8 cellular contexts compared by ENCODE assay signal in the genomic region with DNA sequence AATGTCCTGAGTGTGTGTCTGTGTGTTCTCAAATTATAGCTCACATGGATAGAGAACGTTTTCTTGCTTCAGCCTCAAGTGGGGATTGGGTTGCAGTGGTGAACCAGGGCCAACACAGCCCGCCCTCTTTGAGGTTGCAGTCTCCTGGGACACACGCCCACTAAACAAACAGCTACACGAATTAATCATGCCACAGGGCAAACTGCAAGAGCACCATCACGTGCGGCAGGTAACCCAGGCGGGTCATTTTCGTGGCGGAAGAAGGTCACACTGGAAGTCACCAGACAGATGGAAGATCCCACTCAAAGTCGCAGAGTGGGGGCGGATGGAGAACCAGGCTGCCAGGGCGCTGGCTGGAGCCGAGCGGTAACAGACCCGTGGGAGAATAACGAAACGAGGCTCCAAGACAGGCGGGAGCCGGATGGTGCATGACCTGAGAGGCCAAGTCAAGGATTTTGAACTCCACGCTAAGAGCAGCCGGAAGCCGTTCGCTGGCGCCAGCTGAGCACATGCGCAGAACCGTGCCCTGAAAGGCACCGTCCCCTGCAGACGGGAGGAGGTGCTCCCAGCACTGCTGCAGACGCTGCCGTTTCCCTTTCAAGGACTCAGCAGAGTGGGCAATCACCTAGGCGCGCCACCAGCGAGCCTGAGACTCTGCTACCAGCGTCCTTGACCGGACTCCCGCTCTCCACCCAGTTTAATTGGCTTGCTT. TPM values are rescaled to one million over a fixed set of nuclear protein-coding genes. Genes with fewer than 3 reads are reported as not detected.
DNase-seq lines count a peak whose midpoint lies in the region; ATAC-seq and TF ChIP-seq lines count a peak whose summit lies in the region.

No MANE protein-coding gene starts in this region.

- H3K79me2 ChIP-seq in PC-3 (ENCODE audit: low read length) = no peaks in the 10 kb centered on the region

- H3K9me3 Mint-ChIP-seq in dendritic cell treated with granulocyte-macrophage colony-stimulating factor and Interleukin-4, amounts not matched to agents 40 ng/mL and 50 ng/mL, for 4 days = no peaks in the 10 kb centered on the region
- H3K9me3 Mint-ChIP-seq in naive thymus-derived CD4-positive, alpha-beta T cell = peaks cover 0 to 26% (median 2%) of the 10 kb centered on the region in 11 donors

- peak overlapping the region; percentile 97 for H3K4me2 ChIP-seq in PC-3 (ENCODE audit: low read length)

- POLR2A ChIA-PET in PC-3 (lab: Charles Lee; ENCODE audit: unreplicated experiment) = no interaction called here
- POLR2A ChIA-PET in naive thymus-derived CD4-positive, alpha-beta T cell (lab: Charles Lee) = interaction anchor here (0.6 to 4.4 kb wide), 2 partner anchors 11 to 1067 kb away, joined by 3 to 22 read pairs; a partner anchor contains a TSS

- H3K4me3 ChIP-seq in right atrium auricular region (peak overlapping the region in 1 of 2 donors; percentile 26), PC-3 (ENCODE audit: low read length) (peak overlapping the region; percentile 73)
- peak overlapping the region; percentile 57 for H3K4me3 ChIP-seq in naive thymus-derived CD4-positive, alpha-beta T cell (ENCODE audit: low read length)

- peak overlapping the region; percentile 44 for H3K4me3 Mint-ChIP-seq in dendritic cell treated with granulocyte-macrophage colony-stimulating factor and Interleukin-4, amounts not matched to agents 40 ng/mL and 50 ng/mL, for 4 days
- H3K4me3 Mint-ChIP-seq in naive thymus-derived CD4-positive, alpha-beta T cell = peak overlapping the region; percentile 57 to 86 (median 80)

- H3K36me3 ChIP-seq in right atrium auricular region (peaks cover 27% of the 10 kb centered on the region), PC-3 (ENCODE audit: low read depth, low read length) (no peaks in the 10 kb centered on the region)
- H3K36me3 ChIP-seq in naive thymus-derived CD4-positive, alpha-beta T cell (ENCODE audit: control insufficient read depth in 2 of 3, insufficient read depth in 3 of 3, low read length in 3 of 3) = peaks cover 0 to 6% (median 0%) of the 10 kb centered on the region in 3 experiments

- peaks cover 5% of the 10 kb centered on the region for H3K4me1 Mint-ChIP-seq in dendritic cell treated with granulocyte-macrophage colony-stimulating factor and Interleukin-4, amounts not matched to agents 40 ng/mL and 50 ng/mL, for 4 days (ENCODE audit: low read depth)
- H3K4me1 Mint-ChIP-seq in naive thymus-derived CD4-positive, alpha-beta T cell = peaks cover 9 to 48% (median 27%) of the 10 kb centered on the region in 7 donors

- TF ChIP-seq CTCF in right atrium auricular region (IDR thresholded peaks at IDR 0.05) (peak in 1 of 2 donors; percentile 26), PC-3 (conservative IDR thresholded peaks at IDR 0.05; ENCODE audit: low read depth, low read length) (no peak)

- H3F3A ChIP-seq in PC-3 (ENCODE audit: low read length, unreplicated experiment) = no peaks in the 10 kb centered on the region

- CTCF ChIA-PET in PC-3 (lab: Charles Lee) = interaction anchor here (0.7 kb wide), 1 partner anchor 448 kb away, joined by 3 read pairs; no protein-coding TSS in a partner anchor
- CTCF ChIA-PET in naive thymus-derived CD4-positive, alpha-beta T cell (lab: Charles Lee) = no interaction called here

- H2AFZ ChIP-seq in PC-3 (ENCODE audit: low read length) = peak overlapping the region; percentile 98

- ATAC-seq in Right ventricle myocardium inferior = peak; percentile 76
- peak; percentile 61 for ATAC-seq in HG03460 (IDR thresholded peaks at IDR 0.05; ENCODE audit: unreplicated experiment)
- ATAC-seq in PC-3 = peak; percentile 90
- ATAC-seq in naive thymus-derived CD4-positive, alpha-beta T cell = peak; percentile 58
- ATAC-seq in HG02970 (IDR thresholded peaks at IDR 0.05; ENCODE audit: low FRiP score, unreplicated experiment) = no peak

- BruUV-seq in PC-3 (replicated peaks; lab: Mats Ljungman, UMichigan) = no TSS peak

- no peaks in the 10 kb centered on the region for H3K27me3 ChIP-seq in right atrium auricular region
- no peaks in the 10 kb centered on the region for H3K27me3 ChIP-seq in PC-3 (ENCODE audit: low read length)
- no peaks in the 10 kb centered on the region for H3K27me3 ChIP-seq in naive thymus-derived CD4-positive, alpha-beta T cell (ENCODE audit: control insufficient read depth in 2 of 2, insufficient read depth in 2 of 2, low read length in 2 of 2)

- peaks cover 34% of the 10 kb centered on the region for H3K27me3 Mint-ChIP-seq in dendritic cell treated with granulocyte-macrophage colony-stimulating factor and Interleukin-4, amounts not matched to agents 40 ng/mL and 50 ng/mL, for 4 days
- H3K27me3 Mint-ChIP-seq in naive thymus-derived CD4-positive, alpha-beta T cell = peaks cover 0 to 54% (median 1%) of the 10 kb centered on the region in 5 donors

- peak overlapping the region in 1 of 2 donors; percentile 53 for H3K27ac ChIP-seq in right atrium auricular region
- H3K27ac ChIP-seq in PC-3 (ENCODE audit: low read length) = 0 out of 2 replicates have a peak overlapping the region, but pooled peaks have one; percentile 17
- peak overlapping the region; percentile 56 for H3K27ac ChIP-seq in naive thymus-derived CD4-positive, alpha-beta T cell (ENCODE audit: low read depth, low read length)

- intact Hi-C loops in Right ventricle myocardium inferior (cut with DNase I) (no loop called here), PC-3 (cut with micrococcal nuclease) (no loop called here)
- intact Hi-C loops in dendritic cell treated with granulocyte-macrophage colony-stimulating factor and Interleukin-4, amounts not matched to agents 40 ng/mL and 50 ng/mL, for 4 days (cut with micrococcal nuclease) = no loop called here
- intact Hi-C loops in naive thymus-derived CD4-positive, alpha-beta T cell (cut with micrococcal nuclease) = loop anchor here in 1 of 2 donors (1.0 kb wide), 1 partner anchor 8 kb away; no protein-coding TSS in a partner anchor

- H3K27ac Mint-ChIP-seq in dendritic cell treated with granulocyte-macrophage colony-stimulating factor and Interleukin-4, amounts not matched to agents 40 ng/mL and 50 ng/mL, for 4 days = no peak overlapping the region
- H3K27ac Mint-ChIP-seq in naive thymus-derived CD4-positive, alpha-beta T cell = peak overlapping the region; percentile 14 to 96 (median 86)

- no peaks in the 10 kb centered on the region for H3K9me2 ChIP-seq in PC-3 (replicated peaks; ENCODE audit: low read length)

- DNase-seq in Right ventricle myocardium inferior (ENCODE audit: missing footprints) (peak; percentile 86), right atrium auricular region (ENCODE audit: low spot score) (no peak), PC-3 (peak; percentile 65), COLO829 (ENCODE audit: low spot score) (no peak)
- peak in 5 of 9 donors; percentile 58 to 75 (median 61) for DNase-seq in naive thymus-derived CD4-positive, alpha-beta T cell

- H3K9ac ChIP-seq in PC-3 (ENCODE audit: low read length) = peak overlapping the region; percentile 33

- H3K36me3 Mint-ChIP-seq in dendritic cell treated with granulocyte-macrophage colony-stimulating factor and Interleukin-4, amounts not matched to agents 40 ng/mL and 50 ng/mL, for 4 days (ENCODE audit: low read depth) = no peaks in the 10 kb centered on the region
- H3K36me3 Mint-ChIP-seq in naive thymus-derived CD4-positive, alpha-beta T cell = peaks cover 0 to 15% (median 8%) of the 10 kb centered on the region in 5 donors

- no peaks in the 10 kb centered on the region for H4K20me1 ChIP-seq in PC-3 (ENCODE audit: low read length)

- H3K9me3 ChIP-seq in right atrium auricular region = no peaks in the 10 kb centered on the region
- H3K9me3 ChIP-seq in PC-3 (ENCODE audit: low read length) = no peaks in the 10 kb centered on the region
- H3K9me3 ChIP-seq in naive thymus-derived CD4-positive, alpha-beta T cell (ENCODE audit: control insufficient read depth in 2 of 3, low read length in 3 of 3) = peaks cover 0 to 17% (median 0%) of the 10 kb centered on the region in 3 experiments

- H3K4me1 ChIP-seq in right atrium auricular region (peaks cover 0 to 41% of the 10 kb centered on the region in 2 donors), PC-3 (ENCODE audit: insufficient read depth, low read length) (peaks cover 18% of the 10 kb centered on the region; the same call in 1 of the 2 replicates)
- H3K4me1 ChIP-seq in naive thymus-derived CD4-positive, alpha-beta T cell (ENCODE audit: control insufficient read depth in 2 of 2, insufficient read depth in 2 of 2, low read length in 2 of 2) = peaks cover 5 to 31% of the 10 kb centered on the region in 2 donors

RNA-seq across cellular contexts. Expression of a gene that starts 10.7 kb away (rescaled TPM):
- total RNA-seq in Right ventricle myocardium inferior = 21.5 TPM
- 10 to 100 TPM; 11.2 to 22.0 TPM for total RNA-seq in right atrium auricular region
- 0.84 and 1.2 TPM in 2 replicates for total RNA-seq in PC-3 (2014; rRNA removed)
- total RNA-seq in naive thymus-derived CD4-positive, alpha-beta T cell = 10 to 100 TPM in 1 of 5 experiments, 1 to 10 TPM in 3, under 1 TPM in 1; 0.19 to 12.9 (median 4.5) TPM
- under 1 TPM; 0.54 to 0.60 TPM for polyA plus RNA-seq in naive thymus-derived CD4-positive, alpha-beta T cell

RNA-seq across cellular contexts. Expression of a gene that starts 26.4 kb away (rescaled TPM):
- 16.3 TPM for total RNA-seq in Right ventricle myocardium inferior
- total RNA-seq in right atrium auricular region = 10 to 100 TPM; 14.7 to 18.6 TPM
- 8.7 and 11.5 TPM in 2 replicates for total RNA-seq in PC-3 (2014; rRNA removed)
- 10 to 100 TPM; 27.2 to 53.4 (median 35.5) TPM for total RNA-seq in naive thymus-derived CD4-positive, alpha-beta T cell
- polyA plus RNA-seq in naive thymus-derived CD4-positive, alpha-beta T cell = 10 to 100 TPM; 31.0 to 49.3 TPM

Comparison
In these comparisons a context has a peak if more than half of its experiments do, and no peak if none do; other contexts are left out.
1. DNase-seq: peak in Right ventricle myocardium inferior (single experiment), PC-3 (single experiment) and naive thymus-derived CD4-positive, alpha-beta T cell (5 of 9); none in right atrium auricular region (single experiment) and COLO829 (single experiment).